Comparison of ENCODE assay signal across 9 cellular contexts in genomic region chr6:139030211-139030530, GRCh38. TPM values are rescaled to one million over a fixed set of nuclear protein-coding genes. Genes with fewer than 3 reads are reported as not detected.
DNase-seq lines count a peak whose midpoint lies in the region; ATAC-seq and TF ChIP-seq lines count a peak whose summit lies in the region.
"Had no signal": no experiment of that assay in that cellular context is flagged by ENCODE, and none has a peak within 500 bp of the region (broad histone marks: within the 10 kb centered on the region; RNA-seq: fewer than 3 reads in every experiment).

No MANE protein-coding gene starts in this region.

- no peak for DNase-seq in AG04449 (ENCODE audit: low read depth, low spot score)
- no peak for DNase-seq in HL-60 (ENCODE audit: low read depth in 1 of 2, low spot score in 1 of 2)
- peak in 1 of 2 donors; percentile 3 for DNase-seq in cardiac fibroblast (ENCODE audit: low read depth in 2 of 2)
- no peak for DNase-seq in mucosa of descending colon
- no peak for DNase-seq in T-helper 1 cell
- DNase-seq in D341Med (ENCODE audit: low spot score), result no peak
- no peak for DNase-seq in stimulated activated CD8-positive, alpha-beta memory T cell treated with anti-CD3 and anti-CD28 coated beads, Interleukin-4, amount 100 ng/mL, for 48 hours
- DNase-seq: occipital lobe had no signal

- no peaks in the 10 kb centered on the region for H3K4me1 ChIP-seq in mucosa of descending colon (ENCODE audit: low read depth)

- H3K36me3 ChIP-seq in mucosa of descending colon (ENCODE audit: low read depth), result no peaks in the 10 kb centered on the region

- TF ChIP-seq CTCF in AG04449 (IDR thresholded peaks at IDR 0.05; ENCODE audit: insufficient read depth, low read length, missing control alignments), result no peak
- TF ChIP-seq CTCF in HL-60 (IDR thresholded peaks at IDR 0.05; ENCODE audit: insufficient read depth, low read length), result no peak
- no peak for TF ChIP-seq CTCF in cardiac fibroblast (IDR thresholded peaks at IDR 0.05; ENCODE audit: low read depth, low read length)
- TF ChIP-seq CTCF in mucosa of descending colon (IDR thresholded peaks at IDR 0.05), result no peak

- POLR2A ChIA-PET in AG04449 (lab: Yijun Ruan, JAX), result no interaction called here

- no peak for ATAC-seq in mucosa of descending colon
- ATAC-seq in GM21576 (IDR thresholded peaks at IDR 0.05; ENCODE audit: unreplicated experiment), result no peak

- intact Hi-C loops in mucosa of descending colon (cut with DNase I, micrococcal nuclease), result no loop called here

- H3K27me3 ChIP-seq in HL-60 (ENCODE audit: insufficient read depth, poor library complexity, severe bottlenecking), result no peaks in the 10 kb centered on the region

- peak overlapping the region; percentile 98 for H3K27ac ChIP-seq in HL-60 (replicated peaks)

- CTCF ChIA-PET in AG04449 (lab: Yijun Ruan, JAX), result no interaction called here

- no peaks in the 10 kb centered on the region for H3K9me3 ChIP-seq in mucosa of descending colon

- H3K4me3 ChIP-seq in AG04449 (ENCODE audit: low read depth, low read length), result peak overlapping the region; percentile 89
- H3K4me3 ChIP-seq in HL-60 (replicated peaks; ENCODE audit: insufficient read depth, low read length), result peak overlapping the region; percentile 69
- peak overlapping the region; percentile 86 to 89 for H3K4me3 ChIP-seq in cardiac fibroblast (replicated peaks in 1 of 2; ENCODE audit: low read depth in 2 of 2, low read length in 2 of 2)
- peak overlapping the region; percentile 94 for H3K4me3 ChIP-seq in mucosa of descending colon

RNA-seq across cellular contexts. Expression of gene ABRACL, which starts 1.6 kb away (rescaled TPM):
- 10 to 100 TPM; 36.2 to 98.5 (median 92.3) TPM for total RNA-seq in mucosa of descending colon

RNA-seq across cellular contexts. Expression of gene REPS1, which starts 42.1 kb away (rescaled TPM):
- 10 to 100 TPM; 31.4 to 42.4 (median 33.6) TPM for total RNA-seq in mucosa of descending colon
